ENCODE assay signal across 9 cellular contexts in genomic region chr15:56608140-56608778, GRCh38.
DNase-seq lines count a peak whose midpoint lies in the region; ATAC-seq and TF ChIP-seq lines count a peak whose summit lies in the region.
"Had no signal": no experiment of that assay in that cellular context is flagged by ENCODE, and none has a peak within 500 bp of the region (broad histone marks: within the 10 kb centered on the region; RNA-seq: fewer than 3 reads in every experiment).

No MANE protein-coding gene starts in this region.

- H3K4me3 ChIP-seq in AG10803 (ENCODE audit: low read length) (no peak overlapping the region), transverse colon (no peak overlapping the region)

- H3K27ac Mint-ChIP-seq in activated T-helper 1 cell treated with anti-CD3 and anti-CD28 coated beads, Interleukin-12 subunit alpha, Interleukin-12 subunit beta, Interleukin-2, Interleukin-4 antibody, amounts not matched to agents 30 ng/mL and 10 ng/mL and 1 ng/mL, durations not matched to agents 14 hours and 24 hours and 36 hours, result no peak overlapping the region

- H3K4me3 Mint-ChIP-seq in activated T-helper 1 cell treated with anti-CD3 and anti-CD28 coated beads, Interleukin-12 subunit alpha, Interleukin-12 subunit beta, Interleukin-2, Interleukin-4 antibody, amounts not matched to agents 30 ng/mL and 10 ng/mL and 1 ng/mL, durations not matched to agents 14 hours and 24 hours and 36 hours, result no peak overlapping the region
- no peak overlapping the region for H3K4me3 Mint-ChIP-seq in activated T-cell treated with anti-CD3 and anti-CD28 coated beads, Interleukin-2, amount 50 U/mL, for 4 hours

- H3K27me3 ChIP-seq in transverse colon, result no peaks in the 10 kb centered on the region

- in situ Hi-C loops in transverse colon (cut with MboI; ENCODE audit: low pct_ligation_motif_present in 1 of 4, low pct_unique_long_range_greater_than_20kb in 1 of 4, low sequenced_read_pairs in 3 of 4), result no loop called here

- no peak overlapping the region for H3K27ac ChIP-seq in transverse colon

- peaks cover 14% of the 10 kb centered on the region for H3K27me3 Mint-ChIP-seq in activated T-helper 1 cell treated with anti-CD3 and anti-CD28 coated beads, Interleukin-12 subunit alpha, Interleukin-12 subunit beta, Interleukin-2, Interleukin-4 antibody, amounts not matched to agents 30 ng/mL and 10 ng/mL and 1 ng/mL, durations not matched to agents 14 hours and 24 hours and 36 hours (ENCODE audit: insufficient read depth)
- peaks cover 26% of the 10 kb centered on the region for H3K27me3 Mint-ChIP-seq in activated T-cell treated with anti-CD3 and anti-CD28 coated beads, Interleukin-2, amount 50 U/mL, for 4 hours (ENCODE audit: low read depth)

- H3K4me1 ChIP-seq in transverse colon, result no peaks in the 10 kb centered on the region

- H3K9me3 Mint-ChIP-seq in activated T-helper 1 cell treated with anti-CD3 and anti-CD28 coated beads, Interleukin-12 subunit alpha, Interleukin-12 subunit beta, Interleukin-2, Interleukin-4 antibody, amounts not matched to agents 30 ng/mL and 10 ng/mL and 1 ng/mL, durations not matched to agents 14 hours and 24 hours and 36 hours, result peaks cover 15% of the 10 kb centered on the region
- peaks cover 3% of the 10 kb centered on the region for H3K9me3 Mint-ChIP-seq in activated T-cell treated with anti-CD3 and anti-CD28 coated beads, Interleukin-2, amount 50 U/mL, for 4 hours

- intact Hi-C loops in activated T-helper 1 cell treated with anti-CD3 and anti-CD28 coated beads, Interleukin-12 subunit alpha, Interleukin-12 subunit beta, Interleukin-2, Interleukin-4 antibody, amounts not matched to agents 30 ng/mL and 10 ng/mL and 1 ng/mL, durations not matched to agents 14 hours and 24 hours and 36 hours (cut with micrococcal nuclease), result loop anchor here (2.0 kb wide), 1 partner anchor 179 kb away; no protein-coding TSS in a partner anchor
- intact Hi-C loops in transverse colon (cut with DNase I; ENCODE audit: low total_unique reads), result no loop called here

- 68 to 80% methylated on average over 1 of the region's 1 CpG for WGBS in transverse colon (ENCODE audit: low coverage in 1 of 2), 2 donors

- H3K36me3 Mint-ChIP-seq in activated T-helper 1 cell treated with anti-CD3 and anti-CD28 coated beads, Interleukin-12 subunit alpha, Interleukin-12 subunit beta, Interleukin-2, Interleukin-4 antibody, amounts not matched to agents 30 ng/mL and 10 ng/mL and 1 ng/mL, durations not matched to agents 14 hours and 24 hours and 36 hours (ENCODE audit: low read depth), result peaks cover 2% of the 10 kb centered on the region
- no peaks in the 10 kb centered on the region for H3K36me3 Mint-ChIP-seq in activated T-cell treated with anti-CD3 and anti-CD28 coated beads, Interleukin-2, amount 50 U/mL, for 4 hours (ENCODE audit: insufficient read depth)

- TF ChIP-seq CTCF in AG10803 (conservative IDR thresholded peaks at IDR 0.05; ENCODE audit: low read length), result no peak
- no peak for TF ChIP-seq CTCF in transverse colon (IDR thresholded peaks at IDR 0.05)

- no peak for TF ChIP-seq EP300 in transverse colon (IDR thresholded peaks at IDR 0.05; ENCODE audit: low read depth)

- peaks cover 15% of the 10 kb centered on the region for H3K4me1 Mint-ChIP-seq in activated T-helper 1 cell treated with anti-CD3 and anti-CD28 coated beads, Interleukin-12 subunit alpha, Interleukin-12 subunit beta, Interleukin-2, Interleukin-4 antibody, amounts not matched to agents 30 ng/mL and 10 ng/mL and 1 ng/mL, durations not matched to agents 14 hours and 24 hours and 36 hours (ENCODE audit: low read depth)
- peaks cover 3% of the 10 kb centered on the region for H3K4me1 Mint-ChIP-seq in activated T-cell treated with anti-CD3 and anti-CD28 coated beads, Interleukin-2, amount 50 U/mL, for 4 hours (ENCODE audit: low read depth)

- DNase-seq in AG10803 (ENCODE audit: low read depth) (peak; percentile 21), GM19240 (ENCODE audit: insufficient read length, low spot score) (peak; percentile 47), OCI-M1 (lab: John Stamatoyannopoulos, UW) (peak; percentile 76), transverse colon (no peak), globus pallidus (ENCODE audit: low spot score) (no peak)
- no peak for DNase-seq in activated T-helper 1 cell treated with anti-CD3 and anti-CD28 coated beads, Interleukin-12 subunit alpha, Interleukin-12 subunit beta, Interleukin-2, Interleukin-4 antibody, amounts not matched to agents 30 ng/mL and 10 ng/mL and 1 ng/mL, durations not matched to agents 14 hours and 24 hours and 36 hours (ENCODE audit: low spot score)
- DNase-seq in activated T-cell treated with anti-CD3 and anti-CD28 coated beads, Interleukin-2, amount 50 U/mL, for 4 hours, result no peak
- DNase-seq: activated gamma-delta T cell had no signal

- no peak for TF ChIP-seq POLR2A in transverse colon (IDR thresholded peaks at IDR 0.05)

- ATAC-seq in HG02981 (IDR thresholded peaks at IDR 0.05; ENCODE audit: unreplicated experiment), result peak; percentile 96
- no peak for ATAC-seq in activated T-cell treated with anti-CD3 and anti-CD28 coated beads, Interleukin-2, amount 50 U/mL, for 4 hours

- H3K9me3 ChIP-seq in transverse colon, result no peaks in the 10 kb centered on the region

- H3K36me3 ChIP-seq in transverse colon, result no peaks in the 10 kb centered on the region

Comparison
In these comparisons a context has a peak if more than half of its experiments do, and no peak if none do; other contexts are left out.
1. DNase-seq: peak in AG10803 (single experiment), GM19240 (single experiment) and OCI-M1 (single experiment); none in activated T-helper 1 cell treated with anti-CD3 and anti-CD28 coated beads, Interleukin-12 subunit alpha, Interleukin-12 subunit beta, Interleukin-2, Interleukin-4 antibody, amounts not matched to agents 30 ng/mL and 10 ng/mL and 1 ng/mL, durations not matched to agents 14 hours and 24 hours and 36 hours (single experiment), transverse colon (single experiment), activated T-cell treated with anti-CD3 and anti-CD28 coated beads, Interleukin-2, amount 50 U/mL, for 4 hours (single experiment) and globus pallidus (single experiment).